1 cellular context compared by ENCODE assay signal in the genomic region with DNA sequence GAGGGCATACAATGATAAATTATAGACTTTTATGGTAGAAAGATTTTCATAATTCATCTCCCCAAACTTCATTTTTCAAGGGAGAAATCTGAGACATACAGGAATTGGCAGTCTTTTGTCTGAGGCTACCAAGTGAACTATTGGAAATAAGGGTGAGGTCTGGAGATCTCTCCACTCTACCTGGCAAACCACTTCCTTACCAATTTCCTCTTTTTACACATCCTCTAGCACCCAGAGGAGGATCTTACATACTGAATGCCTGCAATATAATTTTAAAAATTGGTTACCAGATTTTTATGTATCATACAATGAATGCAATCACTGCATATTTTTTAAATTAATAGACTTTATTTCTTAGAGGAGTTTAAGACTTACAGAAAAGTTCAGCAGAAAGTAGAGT.
TF ChIP-seq lines count a peak whose summit lies in the region.

No MANE protein-coding gene starts in this region.

TF ChIP-seq in GM12891, 5 proteins besides CTCF, POLR2A, EP300 and RAD21:
- TF ChIP-seq POU2F2 (IDR thresholded peaks at IDR 0.05; ENCODE audit: low read depth, low read length) (no peak), SPI1 (IDR thresholded peaks at IDR 0.05; ENCODE audit: low read depth, low read length) (0 out of 2 replicates have a peak, but pooled peaks have one; percentile 43)
